Comparison of ENCODE assay signal across 1 cellular context in genomic region chr5:162657076-162657475, GRCh38.
TF ChIP-seq lines count a peak whose summit lies in the region.

No MANE protein-coding gene starts in this region.

TF ChIP-seq in neural cell, 6 proteins besides CTCF, POLR2A, EP300 and RAD21 (continued from another document):
- TF ChIP-seq POLR2AphosphoS5 (IDR thresholded peaks at IDR 0.05), result peak; percentile 14
- TF ChIP-seq TAF1 (IDR thresholded peaks at IDR 0.05; ENCODE audit: low read depth), result no peak
- no peak for TF ChIP-seq SMC3 (conservative IDR thresholded peaks at IDR 0.05; ENCODE audit: poor library complexity)
